In the genomic region with DNA sequence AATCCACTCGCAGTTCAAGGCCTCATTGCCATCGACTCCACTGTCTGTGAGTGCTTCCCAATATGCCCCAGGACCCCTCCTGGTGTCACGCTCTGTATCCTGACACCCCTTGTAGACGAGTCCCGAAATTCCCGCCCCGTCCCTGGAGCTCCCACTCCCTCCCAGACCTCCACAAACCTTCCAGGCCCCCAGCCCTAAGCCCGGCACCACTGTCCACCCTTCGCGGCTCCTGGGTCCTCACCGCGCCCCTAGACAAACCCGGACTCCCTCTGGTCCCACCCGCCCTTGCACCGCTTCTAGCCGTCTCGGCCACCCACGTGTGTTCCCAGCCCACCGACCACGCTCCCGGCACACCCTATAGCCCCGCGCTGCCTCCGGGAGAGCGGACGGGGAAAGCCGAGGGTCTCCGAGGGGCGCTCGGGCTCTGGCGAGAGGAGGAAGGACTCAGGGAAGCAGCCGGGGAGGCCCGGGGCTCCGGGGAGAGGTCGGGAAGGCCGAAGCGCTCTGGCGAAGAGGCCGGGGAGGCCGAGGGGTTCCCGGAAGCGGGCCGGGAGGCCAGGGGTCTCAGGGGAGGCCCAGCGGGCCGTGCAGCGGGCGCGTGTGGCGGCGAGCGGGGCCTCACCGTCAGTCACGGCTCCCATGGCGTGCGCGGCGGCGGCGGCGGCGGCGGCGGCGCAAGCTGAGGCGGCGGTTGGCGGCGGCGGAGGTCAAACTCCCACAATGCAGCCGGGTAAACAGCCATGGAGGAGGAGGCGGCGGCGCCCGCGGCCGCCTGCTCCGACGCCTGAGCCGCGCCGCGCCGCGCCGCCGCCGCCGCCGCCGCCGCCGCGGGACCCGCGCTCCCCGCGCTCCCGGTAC, we compare ENCODE assay signal across 1 cellular context.
TF ChIP-seq lines count a peak whose summit lies in the region.

A gene with protein sequence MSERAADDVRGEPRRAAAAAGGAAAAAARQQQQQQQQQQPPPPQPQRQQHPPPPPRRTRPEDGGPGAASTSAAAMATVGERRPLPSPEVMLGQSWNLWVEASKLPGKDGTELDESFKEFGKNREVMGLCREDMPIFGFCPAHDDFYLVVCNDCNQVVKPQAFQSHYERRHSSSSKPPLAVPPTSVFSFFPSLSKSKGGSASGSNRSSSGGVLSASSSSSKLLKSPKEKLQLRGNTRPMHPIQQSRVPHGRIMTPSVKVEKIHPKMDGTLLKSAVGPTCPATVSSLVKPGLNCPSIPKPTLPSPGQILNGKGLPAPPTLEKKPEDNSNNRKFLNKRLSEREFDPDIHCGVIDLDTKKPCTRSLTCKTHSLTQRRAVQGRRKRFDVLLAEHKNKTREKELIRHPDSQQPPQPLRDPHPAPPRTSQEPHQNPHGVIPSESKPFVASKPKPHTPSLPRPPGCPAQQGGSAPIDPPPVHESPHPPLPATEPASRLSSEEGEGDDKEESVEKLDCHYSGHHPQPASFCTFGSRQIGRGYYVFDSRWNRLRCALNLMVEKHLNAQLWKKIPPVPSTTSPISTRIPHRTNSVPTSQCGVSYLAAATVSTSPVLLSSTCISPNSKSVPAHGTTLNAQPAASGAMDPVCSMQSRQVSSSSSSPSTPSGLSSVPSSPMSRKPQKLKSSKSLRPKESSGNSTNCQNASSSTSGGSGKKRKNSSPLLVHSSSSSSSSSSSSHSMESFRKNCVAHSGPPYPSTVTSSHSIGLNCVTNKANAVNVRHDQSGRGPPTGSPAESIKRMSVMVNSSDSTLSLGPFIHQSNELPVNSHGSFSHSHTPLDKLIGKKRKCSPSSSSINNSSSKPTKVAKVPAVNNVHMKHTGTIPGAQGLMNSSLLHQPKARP (plus strand): TSS at position 718 of the 858 bp plus-strand sequence. CDS start 48,732 bp downstream, outside the sequence.
TSS of gene THOC7 (minus strand) at position 656 of the 858 bp plus-strand sequence. CDS start at position 641, 15 bp downstream.

TF ChIP-seq in GM23338, 12 proteins besides CTCF, POLR2A, EP300 and RAD21 (continued from another document):
- TF ChIP-seq, protein P1, sequence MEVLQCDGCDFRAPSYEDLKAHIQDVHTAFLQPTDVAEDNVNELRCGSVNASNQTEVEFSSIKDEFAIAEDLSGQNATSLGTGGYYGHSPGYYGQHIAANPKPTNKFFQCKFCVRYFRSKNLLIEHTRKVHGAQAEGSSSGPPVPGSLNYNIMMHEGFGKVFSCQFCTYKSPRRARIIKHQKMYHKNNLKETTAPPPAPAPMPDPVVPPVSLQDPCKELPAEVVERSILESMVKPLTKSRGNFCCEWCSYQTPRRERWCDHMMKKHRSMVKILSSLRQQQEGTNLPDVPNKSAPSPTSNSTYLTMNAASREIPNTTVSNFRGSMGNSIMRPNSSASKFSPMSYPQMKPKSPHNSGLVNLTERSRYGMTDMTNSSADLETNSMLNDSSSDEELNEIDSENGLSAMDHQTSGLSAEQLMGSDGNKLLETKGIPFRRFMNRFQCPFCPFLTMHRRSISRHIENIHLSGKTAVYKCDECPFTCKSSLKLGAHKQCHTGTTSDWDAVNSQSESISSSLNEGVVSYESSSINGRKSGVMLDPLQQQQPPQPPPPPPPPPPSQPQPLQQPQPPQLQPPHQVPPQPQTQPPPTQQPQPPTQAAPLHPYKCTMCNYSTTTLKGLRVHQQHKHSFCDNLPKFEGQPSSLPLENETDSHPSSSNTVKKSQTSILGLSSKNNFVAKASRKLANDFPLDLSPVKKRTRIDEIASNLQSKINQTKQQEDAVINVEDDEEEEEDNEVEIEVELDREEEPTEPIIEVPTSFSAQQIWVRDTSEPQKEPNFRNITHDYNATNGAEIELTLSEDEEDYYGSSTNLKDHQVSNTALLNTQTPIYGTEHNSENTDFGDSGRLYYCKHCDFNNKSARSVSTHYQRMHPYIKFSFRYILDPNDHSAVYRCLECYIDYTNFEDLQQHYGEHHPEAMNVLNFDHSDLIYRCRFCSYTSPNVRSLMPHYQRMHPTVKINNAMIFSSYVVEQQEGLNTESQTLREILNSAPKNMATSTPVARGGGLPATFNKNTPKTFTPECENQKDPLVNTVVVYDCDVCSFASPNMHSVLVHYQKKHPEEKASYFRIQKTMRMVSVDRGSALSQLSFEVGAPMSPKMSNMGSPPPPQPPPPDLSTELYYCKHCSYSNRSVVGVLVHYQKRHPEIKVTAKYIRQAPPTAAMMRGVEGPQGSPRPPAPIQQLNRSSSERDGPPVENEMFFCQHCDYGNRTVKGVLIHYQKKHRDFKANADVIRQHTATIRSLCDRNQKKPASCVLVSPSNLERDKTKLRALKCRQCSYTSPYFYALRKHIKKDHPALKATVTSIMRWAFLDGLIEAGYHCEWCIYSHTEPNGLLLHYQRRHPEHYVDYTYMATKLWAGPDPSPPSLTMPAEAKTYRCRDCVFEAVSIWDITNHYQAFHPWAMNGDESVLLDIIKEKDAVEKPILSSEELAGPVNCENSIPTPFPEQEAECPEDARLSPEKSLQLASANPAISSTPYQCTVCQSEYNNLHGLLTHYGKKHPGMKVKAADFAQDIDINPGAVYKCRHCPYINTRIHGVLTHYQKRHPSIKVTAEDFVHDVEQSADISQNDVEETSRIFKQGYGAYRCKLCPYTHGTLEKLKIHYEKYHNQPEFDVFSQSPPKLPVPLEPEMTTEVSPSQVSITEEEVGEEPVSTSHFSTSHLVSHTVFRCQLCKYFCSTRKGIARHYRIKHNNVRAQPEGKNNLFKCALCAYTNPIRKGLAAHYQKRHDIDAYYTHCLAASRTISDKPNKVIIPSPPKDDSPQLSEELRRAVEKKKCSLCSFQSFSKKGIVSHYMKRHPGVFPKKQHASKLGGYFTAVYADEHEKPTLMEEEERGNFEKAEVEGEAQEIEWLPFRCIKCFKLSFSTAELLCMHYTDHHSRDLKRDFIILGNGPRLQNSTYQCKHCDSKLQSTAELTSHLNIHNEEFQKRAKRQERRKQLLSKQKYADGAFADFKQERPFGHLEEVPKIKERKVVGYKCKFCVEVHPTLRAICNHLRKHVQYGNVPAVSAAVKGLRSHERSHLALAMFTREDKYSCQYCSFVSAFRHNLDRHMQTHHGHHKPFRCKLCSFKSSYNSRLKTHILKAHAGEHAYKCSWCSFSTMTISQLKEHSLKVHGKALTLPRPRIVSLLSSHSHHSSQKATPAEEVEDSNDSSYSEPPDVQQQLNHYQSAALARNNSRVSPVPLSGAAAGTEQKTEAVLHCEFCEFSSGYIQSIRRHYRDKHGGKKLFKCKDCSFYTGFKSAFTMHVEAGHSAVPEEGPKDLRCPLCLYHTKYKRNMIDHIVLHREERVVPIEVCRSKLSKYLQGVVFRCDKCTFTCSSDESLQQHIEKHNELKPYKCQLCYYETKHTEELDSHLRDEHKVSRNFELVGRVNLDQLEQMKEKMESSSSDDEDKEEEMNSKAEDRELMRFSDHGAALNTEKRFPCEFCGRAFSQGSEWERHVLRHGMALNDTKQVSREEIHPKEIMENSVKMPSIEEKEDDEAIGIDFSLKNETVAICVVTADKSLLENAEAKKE (CRISPR knock-in tag; IDR thresholded peaks at IDR 0.05): no peak
TF ChIP-seq in GM23338: peak in this region for 1.
